12 cellular contexts compared by ENCODE assay signal in the genomic region with DNA sequence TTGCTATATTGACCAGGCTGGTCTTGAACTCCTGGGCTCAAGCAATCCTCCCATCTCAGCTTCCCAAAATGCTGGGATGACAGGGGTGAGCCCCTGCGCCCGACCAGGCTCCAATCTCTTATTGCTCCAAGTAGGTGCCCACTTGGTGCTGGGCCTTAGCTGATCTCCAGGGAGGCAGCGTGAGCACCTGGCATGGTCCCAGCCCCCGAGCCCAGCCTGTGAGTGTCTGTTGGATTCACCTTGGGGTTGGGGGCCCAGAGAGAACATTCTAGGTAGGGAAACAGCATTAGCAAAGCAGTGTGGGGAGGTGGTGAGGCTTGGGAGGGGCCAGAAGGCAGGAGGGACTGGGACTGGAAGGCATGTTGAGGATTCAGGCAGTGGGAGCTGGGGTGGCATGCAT. TPM values are rescaled to one million over a fixed set of nuclear protein-coding genes. Genes with fewer than 3 reads are reported as not detected.
DNase-seq lines count a peak whose midpoint lies in the region; ATAC-seq and TF ChIP-seq lines count a peak whose summit lies in the region.
"Had no signal": no experiment of that assay in that cellular context is flagged by ENCODE, and none has a peak within 500 bp of the region (broad histone marks: within the 10 kb centered on the region; RNA-seq: fewer than 3 reads in every experiment).

No MANE protein-coding gene starts in this region.

- no peaks in the 10 kb centered on the region for H4K20me1 ChIP-seq in GM23248 (ENCODE audit: insufficient read depth)

- H2AFZ ChIP-seq in GM23248, result no peak overlapping the region

- no peaks in the 10 kb centered on the region for H3F3A ChIP-seq in GM23248 (ENCODE audit: insufficient read depth)

- peaks cover 40 to 96% (median 65%) of the 10 kb centered on the region in 3 donors for H3K4me1 ChIP-seq in esophagus squamous epithelium
- peaks cover 18% of the 10 kb centered on the region for H3K4me1 ChIP-seq in GM23248 (ENCODE audit: insufficient read depth)

- no peak for TF ChIP-seq CTCF in esophagus squamous epithelium (IDR thresholded peaks at IDR 0.05)

- H3K9me3 Mint-ChIP-seq in activated T-cell treated with anti-CD3 and anti-CD28 coated beads, Interleukin-2, amount 50 U/mL, for 24 hours, result no peaks in the 10 kb centered on the region
- peaks cover 3% of the 10 kb centered on the region for H3K9me3 Mint-ChIP-seq in activated CD4-positive, alpha-beta memory T cell treated with anti-CD3 and anti-CD28 coated beads for 36 hours
- H3K9me3 Mint-ChIP-seq in stimulated activated naive CD8-positive, alpha-beta T cell treated with anti-CD3 and anti-CD28 coated beads, Interleukin-15, amount 100 ng/mL, for 72 hours, result no peaks in the 10 kb centered on the region

- no peak for ATAC-seq in stimulated activated naive CD8-positive, alpha-beta T cell treated with anti-CD3 and anti-CD28 coated beads, Interleukin-15, amount 100 ng/mL, for 72 hours

- no peak for DNase-seq in activated T-cell treated with anti-CD3 and anti-CD28 coated beads, Interleukin-2, amount 50 U/mL, for 24 hours
- no peak for DNase-seq in activated T-cell treated with anti-CD3 and anti-CD28 coated beads, Interleukin-2, amount 50 U/mL, for 48 hours
- DNase-seq in activated CD4-positive, alpha-beta memory T cell treated with anti-CD3 and anti-CD28 coated beads for 36 hours, result no peak
- DNase-seq in esophagus squamous epithelium (lab: John Stamatoyannopoulos, UW), result no peak
- no peak for DNase-seq in stimulated activated naive CD8-positive, alpha-beta T cell treated with anti-CD3 and anti-CD28 coated beads, Interleukin-15, amount 100 ng/mL, for 72 hours
- DNase-seq in HT-29 (ENCODE audit: low spot score), result no peak
- DNase-seq in GM19238 (ENCODE audit: insufficient read length, low spot score), result no peak
- DNase-seq in GM23248, result no peak
- DNase-seq: ACHN, cerebellar nuclear complex, NCI-H1930 had no signal

- H3K4me3 Mint-ChIP-seq in activated T-cell treated with anti-CD3 and anti-CD28 coated beads, Interleukin-2, amount 50 U/mL, for 24 hours, result no peak overlapping the region
- no peak overlapping the region for H3K4me3 Mint-ChIP-seq in activated CD4-positive, alpha-beta memory T cell treated with anti-CD3 and anti-CD28 coated beads for 36 hours
- no peak overlapping the region for H3K4me3 Mint-ChIP-seq in stimulated activated naive CD8-positive, alpha-beta T cell treated with anti-CD3 and anti-CD28 coated beads, Interleukin-15, amount 100 ng/mL, for 72 hours

- H3K36me3 Mint-ChIP-seq in activated T-cell treated with anti-CD3 and anti-CD28 coated beads, Interleukin-2, amount 50 U/mL, for 24 hours (ENCODE audit: low read depth), result peaks cover 67% of the 10 kb centered on the region
- peaks cover 22% of the 10 kb centered on the region for H3K36me3 Mint-ChIP-seq in activated CD4-positive, alpha-beta memory T cell treated with anti-CD3 and anti-CD28 coated beads for 36 hours

- H3K9ac ChIP-seq in GM23248, result no peak overlapping the region

- H3K36me3 ChIP-seq in esophagus squamous epithelium (peaks cover 6 to 45% (median 8%) of the 10 kb centered on the region in 3 donors), GM23248 (ENCODE audit: low read depth) (0 out of 2 replicates have a peak, but pooled peaks cover 6% of the 10 kb centered on the region)
- H3K36me3 ChIP-seq: thoracic aorta had no signal

- CTCF ChIA-PET in activated CD4-positive, alpha-beta memory T cell treated with anti-CD3 and anti-CD28 coated beads for 36 hours (lab: Charles Lee), result interaction anchor here (0.8 kb wide), 1 partner anchor 64 kb away, joined by 3 read pairs; no protein-coding TSS in a partner anchor

- H3K9me3 ChIP-seq in esophagus squamous epithelium, result no peaks in the 10 kb centered on the region
- no peaks in the 10 kb centered on the region for H3K9me3 ChIP-seq in GM23248 (ENCODE audit: low read depth)
- H3K9me3 ChIP-seq: thoracic aorta had no signal

- no peak overlapping the region for H3K4me3 ChIP-seq in esophagus squamous epithelium
- no peak overlapping the region for H3K4me3 ChIP-seq in GM23248
- H3K4me3 ChIP-seq: thoracic aorta had no signal

- in situ Hi-C loops in GM23248 (cut with MboI), result no loop called here

- intact Hi-C loops in activated CD4-positive, alpha-beta memory T cell treated with anti-CD3 and anti-CD28 coated beads for 36 hours (cut with micrococcal nuclease), result no loop called here
- intact Hi-C loops in esophagus squamous epithelium (cut with DNase I), result no loop called here

- no peak overlapping the region for H3K4me2 ChIP-seq in GM23248 (ENCODE audit: unreplicated experiment)

- H3K27ac Mint-ChIP-seq in activated T-cell treated with anti-CD3 and anti-CD28 coated beads, Interleukin-2, amount 50 U/mL, for 24 hours, result peak overlapping the region; percentile 89
- peak overlapping the region; percentile 86 for H3K27ac Mint-ChIP-seq in activated CD4-positive, alpha-beta memory T cell treated with anti-CD3 and anti-CD28 coated beads for 36 hours
- H3K27ac Mint-ChIP-seq in stimulated activated naive CD8-positive, alpha-beta T cell treated with anti-CD3 and anti-CD28 coated beads, Interleukin-15, amount 100 ng/mL, for 72 hours, result peak overlapping the region; percentile 78 to 95

- TF ChIP-seq POLR2A in esophagus squamous epithelium (IDR thresholded peaks at IDR 0.05), result no peak

- peak overlapping the region; percentile 40 to 79 (median 68) for H3K27ac ChIP-seq in esophagus squamous epithelium
- H3K27ac ChIP-seq in GM23248, result no peak overlapping the region

- H3K9me2 ChIP-seq in GM23248 (ENCODE audit: insufficient read depth), result no peaks in the 10 kb centered on the region

- H3K79me2 ChIP-seq in GM23248 (ENCODE audit: insufficient read depth), result peaks cover 94% of the 10 kb centered on the region

- H3K27me3 Mint-ChIP-seq in activated T-cell treated with anti-CD3 and anti-CD28 coated beads, Interleukin-2, amount 50 U/mL, for 24 hours, result no peaks in the 10 kb centered on the region
- no peaks in the 10 kb centered on the region for H3K27me3 Mint-ChIP-seq in activated CD4-positive, alpha-beta memory T cell treated with anti-CD3 and anti-CD28 coated beads for 36 hours
- no peaks in the 10 kb centered on the region for H3K27me3 Mint-ChIP-seq in stimulated activated naive CD8-positive, alpha-beta T cell treated with anti-CD3 and anti-CD28 coated beads, Interleukin-15, amount 100 ng/mL, for 72 hours

- H3K4me1 Mint-ChIP-seq in activated T-cell treated with anti-CD3 and anti-CD28 coated beads, Interleukin-2, amount 50 U/mL, for 24 hours (ENCODE audit: low read depth), result peaks cover 66% of the 10 kb centered on the region
- peaks cover 66% of the 10 kb centered on the region for H3K4me1 Mint-ChIP-seq in activated CD4-positive, alpha-beta memory T cell treated with anti-CD3 and anti-CD28 coated beads for 36 hours (ENCODE audit: low read depth)
- peaks cover 73% of the 10 kb centered on the region for H3K4me1 Mint-ChIP-seq in stimulated activated naive CD8-positive, alpha-beta T cell treated with anti-CD3 and anti-CD28 coated beads, Interleukin-15, amount 100 ng/mL, for 72 hours

- no peaks in the 10 kb centered on the region for H3K27me3 ChIP-seq in esophagus squamous epithelium
- no peaks in the 10 kb centered on the region for H3K27me3 ChIP-seq in GM23248 (replicated peaks; ENCODE audit: insufficient read depth)

- WGBS in esophagus squamous epithelium, 2 donors, result no CpG with 5 or more reads among the region's 4 CpGs
- 74 to 75% methylated on average over 4 of the region's 4 CpGs for WGBS in GM23248 (ENCODE audit: low coverage in 1 of 2, low lambda C conversion rate in 2 of 2, missing lambda C conversion rate in 2 of 2), 2 experiments

- POLR2A ChIA-PET in activated CD4-positive, alpha-beta memory T cell treated with anti-CD3 and anti-CD28 coated beads for 36 hours (lab: Charles Lee), result interaction anchor here (1.4 kb wide), 1 partner anchor 45 kb away, joined by 3 read pairs; a partner anchor contains a TSS

RNA-seq across cellular contexts. Expression of a gene that starts 45.5 kb away (rescaled TPM):
- total RNA-seq in activated CD4-positive, alpha-beta memory T cell treated with anti-CD3 and anti-CD28 coated beads for 36 hours, result 100 to 1,000 TPM; 171 to 173 TPM
- 100 to 1,000 TPM in 2 of 4 donors, 10 to 100 TPM in 2; 79.9 to 138 (median 102) TPM for total RNA-seq in esophagus squamous epithelium
- total RNA-seq in HT-29 (2014; rRNA removed; shearing (Covaris generic)), result 180 and 196 TPM in 2 replicates
- total RNA-seq in GM23248 (2014; rRNA removed; shearing (Covaris generic)), result 47.2 and 48.9 TPM in 2 replicates
- 58.7 and 60.5 TPM in 2 replicates for polyA plus RNA-seq in GM23248 (2016; fragmentation: Nextera tagmentation; extraction: Ambion mirVana)
